ENCODE assay signal across 8 cellular contexts in the genomic region with DNA sequence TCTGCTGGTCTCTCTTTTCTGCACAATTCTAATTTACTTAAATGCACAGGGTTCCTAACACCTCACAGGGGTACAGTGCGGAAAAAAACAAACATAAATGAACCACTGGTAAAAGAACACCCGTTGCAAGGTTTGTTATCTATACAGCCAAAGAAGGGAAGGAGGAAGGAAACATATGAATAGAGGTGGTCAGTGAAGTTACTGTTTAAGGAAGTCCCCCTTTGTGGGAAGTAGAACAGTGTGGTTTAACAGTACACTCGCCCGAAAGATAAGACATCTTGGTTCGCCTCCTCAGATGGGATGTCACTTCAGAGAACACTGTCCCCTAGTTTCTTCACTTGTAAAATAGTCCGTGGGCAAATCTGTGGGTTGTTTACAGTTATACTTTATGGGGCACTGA.
DNase-seq lines count a peak whose midpoint lies in the region; ATAC-seq lines count a peak whose summit lies in the region.

No MANE protein-coding gene starts in this region.

- peak; percentile 70 for ATAC-seq in GM19455 (IDR thresholded peaks at IDR 0.05; ENCODE audit: unreplicated experiment)
- ATAC-seq in HG03135 (IDR thresholded peaks at IDR 0.05; ENCODE audit: unreplicated experiment): peak; percentile 72

- DNase-seq in CMK (ENCODE audit: low read depth) (peak; percentile 82), SKM-1 treated with dmso at 0.1 percent for 144 hours (lab: John Stamatoyannopoulos, UW; ENCODE audit: unreplicated experiment) (peak; percentile 94), NCI-H128 (lab: John Stamatoyannopoulos, UW; ENCODE audit: unreplicated experiment) (no peak), NCI-H526 treated with DMSO at 0.1 percent for 48 hours (lab: John Stamatoyannopoulos, UW) (no peak), amygdala (lab: John Stamatoyannopoulos, UW) (no peak)
- DNase-seq in effector CD8-positive, alpha-beta T cell (lab: John Stamatoyannopoulos, UW): no peak

Comparison
In these comparisons a context has a peak if more than half of its experiments do, and no peak if none do; other contexts are left out.
1. DNase-seq: peak in CMK (single experiment) and SKM-1 treated with dmso at 0.1 percent for 144 hours (single experiment); none in effector CD8-positive, alpha-beta T cell (single experiment), NCI-H128 (single experiment), NCI-H526 treated with DMSO at 0.1 percent for 48 hours (single experiment) and amygdala (0 of 56).